In genomic region chr3:9627901-9628633, GRCh38 we compare ENCODE assay signal across 1 cellular context.
TF ChIP-seq lines count a peak whose summit lies in the region.

No MANE protein-coding gene starts in this region.

TF ChIP-seq in K562, 482 proteins besides CTCF, POLR2A, EP300 and RAD21 (continued from another document):
- TF ChIP-seq ZNF280B (CRISPR knock-in tag; IDR thresholded peaks at IDR 0.05) (no peak), RBM15 (IDR thresholded peaks at IDR 0.05; ENCODE audit: insufficient read depth, low read length) (no peak), GTF2B (IDR thresholded peaks at IDR 0.05; ENCODE audit: extremely low read depth, insufficient read length) (no peak), HMGN3 (IDR thresholded peaks at IDR 0.05; ENCODE audit: borderline replicate concordance, extremely low read depth, insufficient read length, low read depth, low read length) (no peak), HDAC1 (IDR thresholded peaks at IDR 0.05) (no peak), POLR2AphosphoS5 (IDR thresholded peaks at IDR 0.05; ENCODE audit: control insufficient read depth, insufficient read depth, low read depth, low read length) (no peak), PHB2 (IDR thresholded peaks at IDR 0.05; ENCODE audit: low read depth) (no peak), CBX1 (IDR thresholded peaks at IDR 0.05; ENCODE audit: low read depth) (no peak), BRD4 (IDR thresholded peaks at IDR 0.05) (no peak), GMEB1 (CRISPR knock-in tag; IDR thresholded peaks at IDR 0.05) (no peak), ZFP91 (CRISPR knock-in tag; IDR thresholded peaks at IDR 0.05) (no peak), SIN3B (IDR thresholded peaks at IDR 0.05; ENCODE audit: low read depth) (no peak), POLR2B (IDR thresholded peaks at IDR 0.05; ENCODE audit: low read depth, partially characterized antibody) (no peak), TEAD4 (IDR thresholded peaks at IDR 0.05; ENCODE audit: low read length) (0 out of 2 replicates have a peak, but pooled peaks have one; percentile 21), TEAD4 (CRISPR knock-in tag; IDR thresholded peaks at IDR 0.05; ENCODE audit: borderline replicate concordance) (no peak), DLX4 (CRISPR knock-in tag; IDR thresholded peaks at IDR 0.05) (no peak), TAL1 (IDR thresholded peaks at IDR 0.05) (peak; percentile 20; the same call in 1 of the 2 replicates), ZZZ3 (IDR thresholded peaks at IDR 0.05) (no peak), ZNF212 (CRISPR knock-in tag; IDR thresholded peaks at IDR 0.05) (no peak), ATF3 (IDR thresholded peaks at IDR 0.05) (peak; percentile 70), ATF3 (CRISPR knock-in tag; conservative IDR thresholded peaks at IDR 0.05) (no peak), ZNF444 (CRISPR knock-in tag; IDR thresholded peaks at IDR 0.05) (no peak), PYGO2 (tag; IDR thresholded peaks at IDR 0.05) (no peak), CBFA2T2 (conservative IDR thresholded peaks at IDR 0.05) (0 out of 2 replicates have a peak, but pooled peaks have one; percentile 26), MGA (IDR thresholded peaks at IDR 0.05) (peak; percentile 38; the same call in 1 of the 2 replicates), CEBPG (CRISPR knock-in tag; IDR thresholded peaks at IDR 0.05) (peak; percentile 62; the same call in 1 of the 2 replicates), CEBPG (tag; conservative IDR thresholded peaks at IDR 0.05 in 1 of 2, IDR thresholded peaks at IDR 0.05 in 1 of 2) (peak; percentile 61 to 81), PCBP2 (IDR thresholded peaks at IDR 0.05; ENCODE audit: low read depth, low read length, poor library complexity, severe bottlenecking) (no peak), HDGF (IDR thresholded peaks at IDR 0.05) (no peak), E2F3 (CRISPR knock-in tag; IDR thresholded peaks at IDR 0.05) (no peak), EP400 (IDR thresholded peaks at IDR 0.05) (peak; percentile 43; the same call in 1 of the 2 replicates), HINFP (tag; conservative IDR thresholded peaks at IDR 0.05; ENCODE audit: low read depth) (no peak)
